Comparison of ENCODE assay signal across 10 cellular contexts in the genomic region with DNA sequence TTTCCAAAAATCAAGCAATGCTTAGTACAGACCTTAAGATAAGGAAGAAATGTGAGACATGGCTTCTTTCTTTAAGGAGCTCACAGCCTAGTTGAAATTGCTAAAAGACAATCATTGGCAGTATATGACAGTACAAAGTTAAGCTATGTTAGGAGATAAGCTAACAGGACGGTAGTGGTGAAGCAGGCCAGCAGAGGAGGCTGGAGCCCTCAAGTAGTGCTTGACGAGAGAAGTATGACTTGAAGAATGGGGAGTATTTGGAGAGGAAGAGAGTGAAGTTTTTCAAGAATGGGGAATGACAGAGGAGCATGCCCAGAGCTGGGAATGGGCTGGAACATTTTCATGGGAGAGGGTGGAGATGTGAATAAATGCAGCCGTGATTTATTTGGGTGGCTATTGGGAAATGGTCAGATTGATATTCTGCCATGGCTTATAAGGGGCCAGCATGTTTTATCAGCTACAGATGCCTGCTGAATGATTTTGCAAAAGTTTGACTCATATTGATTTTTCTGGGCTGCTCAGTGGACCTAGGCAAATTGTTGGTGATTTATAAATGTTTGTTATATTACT. TPM values are rescaled to one million over a fixed set of nuclear protein-coding genes. Genes with fewer than 3 reads are reported as not detected.
A peak's percentile ranks its signal among the peaks of the same experiment; 100 is the strongest.
DNase-seq lines count a peak whose midpoint lies in the region; TF ChIP-seq lines count a peak whose summit lies in the region.
"Had no signal": no experiment of that assay in that cellular context is flagged by ENCODE, and none has a peak within 500 bp of the region (broad histone marks: within the 10 kb centered on the region; RNA-seq: fewer than 3 reads in every experiment).

No MANE protein-coding gene starts in this region.

- TF ChIP-seq CTCF in GM10248 (IDR thresholded peaks at IDR 0.05; ENCODE audit: control extremely low read depth, extremely low read depth, low read depth, missing control alignments) (peak; percentile 2), astrocyte of the spinal cord (IDR thresholded peaks at IDR 0.05; ENCODE audit: low read depth, low read length) (no peak), RWPE1 (conservative IDR thresholded peaks at IDR 0.05; ENCODE audit: low read depth) (no peak)

- CTCF ChIA-PET in GM10248 (lab: Yijun Ruan, JAX), result interaction anchor here (0.8 to 3.0 kb wide), 12 partner anchors 9 to 100 kb away, joined by 3 to 24 read pairs (median 4); a partner anchor contains a TSS
- CTCF ChIA-PET in RWPE1 (lab: Yijun Ruan, JAX), result interaction anchor here (0.7 to 1.0 kb wide), 2 partner anchors 64 to 95 kb away, joined by 4 to 5 read pairs; no protein-coding TSS in a partner anchor

- in situ Hi-C loops in astrocyte of the spinal cord (cut with HindIII; ENCODE audit: low sequenced_read_pairs), result no loop called here

- DNase-seq in GM10248 (ENCODE audit: extremely low spot score) (no peak), astrocyte of the spinal cord (ENCODE audit: low read depth, low spot score) (peak; percentile 42), iPS-NIHi11 (ENCODE audit: low spot score) (peak; percentile 5), renal cortical epithelial cell (ENCODE audit: low read depth) (peak; percentile 46), NCI-H1105 (lab: John Stamatoyannopoulos, UW) (no peak), cortex of kidney (lab: John Stamatoyannopoulos, UW) (no peak), AG08396 (ENCODE audit: low spot score) (no peak), RWPE1 (ENCODE audit: low spot score) (no peak)
- DNase-seq: testis had no signal

- POLR2A ChIA-PET in GM10248 (lab: Yijun Ruan, JAX), result no interaction called here
- POLR2A ChIA-PET in RWPE1 (lab: Yijun Ruan, JAX; ENCODE audit: low non-redundant PET), result no interaction called here

- H3K4me3 ChIP-seq in astrocyte of the spinal cord (ENCODE audit: low read depth, low read length), result no peak overlapping the region
- H3K4me3 ChIP-seq: testis had no signal

- no peak overlapping the region for H3K27ac ChIP-seq in RWPE1
- H3K27ac ChIP-seq: testis had no signal

RNA-seq across cellular contexts. Expression of a gene that starts 43.7 kb away (rescaled TPM):
- total RNA-seq in renal cortical epithelial cell, result 7.3 and 9.4 TPM in 2 replicates
- total RNA-seq: T-helper 1 cell treated with Interleukin-12 subunit alpha and Interleukin-12 subunit beta and Interleukin-4 antibody, amounts not matched to agents 30 ng/mL and 1 ng/mL, for 36 hours had no signal

Comparison
In these comparisons a context has a peak if more than half of its experiments do, and no peak if none do; other contexts are left out.
1. DNase-seq: peak in astrocyte of the spinal cord (single experiment), iPS-NIHi11 (single experiment) and renal cortical epithelial cell (single experiment); none in GM10248 (single experiment), NCI-H1105 (single experiment), cortex of kidney (single experiment), AG08396 (single experiment) and RWPE1 (single experiment).